Comparison of ENCODE assay signal across 31 cellular contexts in genomic region chr2:241744028-241744754, GRCh38. TPM values are rescaled to one million over a fixed set of nuclear protein-coding genes. Genes with fewer than 3 reads are reported as not detected.
"Had no signal": no experiment of that assay in that cellular context is flagged by ENCODE, and none has a peak within 500 bp of the region (broad histone marks: within the 10 kb centered on the region; RNA-seq: fewer than 3 reads in every experiment).

No MANE protein-coding gene starts in this region.

- H3K27ac ChIP-seq: ascending aorta, PC-9, RWPE1, WERI-Rb-1 had no signal

- H2AFZ ChIP-seq: PC-9 had no signal

- H3K27me3 Mint-ChIP-seq: activated CD4-positive, alpha-beta memory T cell treated with anti-CD3 and anti-CD28 coated beads, Interleukin-2, amount 10 ng/mL, durations not matched to agents 7 days and 5 days; activated CD8-positive, alpha-beta memory T cell treated with anti-CD3 and anti-CD28 coated beads, Interleukin-2, amount 10 ng/mL, durations not matched to agents 7 days and 5 days; activated naive CD4-positive, alpha-beta T cell treated with anti-CD3 and anti-CD28 coated beads, Interleukin-2, amount 10 ng/mL, durations not matched to agents 7 days and 5 days; activated naive CD8-positive, alpha-beta T cell; activated naive CD8-positive, alpha-beta T cell treated with anti-CD3 and anti-CD28 coated beads, Interleukin-2, amount 50 U/mL, for 24 hours had no signal

- H3K4me3 Mint-ChIP-seq: activated CD4-positive, alpha-beta memory T cell treated with anti-CD3 and anti-CD28 coated beads, Interleukin-2, amount 10 ng/mL, durations not matched to agents 7 days and 5 days; activated CD8-positive, alpha-beta memory T cell treated with anti-CD3 and anti-CD28 coated beads, Interleukin-2, amount 10 ng/mL, durations not matched to agents 7 days and 5 days; activated naive CD4-positive, alpha-beta T cell treated with anti-CD3 and anti-CD28 coated beads, Interleukin-2, amount 10 ng/mL, durations not matched to agents 7 days and 5 days; activated naive CD8-positive, alpha-beta T cell; activated naive CD8-positive, alpha-beta T cell treated with anti-CD3 and anti-CD28 coated beads, Interleukin-2, amount 50 U/mL, for 24 hours had no signal

- FAIRE-seq: RCC 7860 had no signal

- H3K4me1 ChIP-seq: ascending aorta had no signal

- DNase-seq: activated CD4-positive, alpha-beta memory T cell treated with anti-CD3 and anti-CD28 coated beads, Interleukin-2, amount 10 ng/mL, durations not matched to agents 7 days and 5 days; activated CD4-positive, alpha-beta T cell treated with anti-CD3 and anti-CD28 coated beads for 1 hour; activated CD4-positive, alpha-beta T cell treated with anti-CD3 and anti-CD28 coated beads for 48 hours; activated CD4-positive, CD25-positive, alpha-beta regulatory T cell; activated CD8-positive, alpha-beta memory T cell treated with anti-CD3 and anti-CD28 coated beads for 24 hours; activated CD8-positive, alpha-beta memory T cell treated with anti-CD3 and anti-CD28 coated beads, Interleukin-2, amount 10 ng/mL, durations not matched to agents 7 days and 5 days; activated CD8-positive, alpha-beta memory T cell treated with anti-CD3 and anti-CD28 coated beads, Interleukin-2, amount 50 U/mL, for 48 hours; activated effector memory CD4-positive, alpha-beta T cell treated with Interleukin-2 at 50 U/mL for 16 hours; activated naive CD4-positive, alpha-beta T cell treated with anti-CD3 and anti-CD28 coated beads, Interleukin-2, amount 10 ng/mL, durations not matched to agents 7 days and 5 days; activated naive CD8-positive, alpha-beta T cell treated with anti-CD3 and anti-CD28 coated beads, Interleukin-2, amount 50 U/mL, for 24 hours; activated T-cell treated with anti-CD3 and anti-CD28 coated beads, Interleukin-2, amount 50 U/mL, for 48 hours; caudate nucleus; Karpas-422; KBM-7; NCI-H1105; NCI-H1417 treated with DMSO at 0.1 percent for 48 hours; NCI-H1930; NCI-H2081 treated with DMSO at 0.1 percent for 48 hours; NCI-H345; NCI-H524 treated with DMSO at 0.1 percent for 48 hours; PC-9; Right ventricle myocardium superior; SW 1271; T-helper 1 cell; T1000; WERI-Rb-1 had no signal

- ATAC-seq: activated CD8-positive, alpha-beta memory T cell treated with anti-CD3 and anti-CD28 coated beads, Interleukin-2, amount 10 ng/mL, durations not matched to agents 7 days and 5 days; activated naive CD8-positive, alpha-beta T cell treated with anti-CD3 and anti-CD28 coated beads, Interleukin-2, amount 50 U/mL, for 24 hours had no signal

- H3K4me3 ChIP-seq: ascending aorta, PC-9 had no signal

- H3K27me3 ChIP-seq: ascending aorta had no signal

- H3K27ac Mint-ChIP-seq: activated CD4-positive, alpha-beta memory T cell treated with anti-CD3 and anti-CD28 coated beads, Interleukin-2, amount 10 ng/mL, durations not matched to agents 7 days and 5 days; activated CD8-positive, alpha-beta memory T cell treated with anti-CD3 and anti-CD28 coated beads, Interleukin-2, amount 10 ng/mL, durations not matched to agents 7 days and 5 days; activated naive CD4-positive, alpha-beta T cell treated with anti-CD3 and anti-CD28 coated beads, Interleukin-2, amount 10 ng/mL, durations not matched to agents 7 days and 5 days; activated naive CD8-positive, alpha-beta T cell; activated naive CD8-positive, alpha-beta T cell treated with anti-CD3 and anti-CD28 coated beads, Interleukin-2, amount 50 U/mL, for 24 hours had no signal

- H3K9me3 Mint-ChIP-seq: activated CD4-positive, alpha-beta memory T cell treated with anti-CD3 and anti-CD28 coated beads, Interleukin-2, amount 10 ng/mL, durations not matched to agents 7 days and 5 days; activated naive CD4-positive, alpha-beta T cell treated with anti-CD3 and anti-CD28 coated beads, Interleukin-2, amount 10 ng/mL, durations not matched to agents 7 days and 5 days; activated naive CD8-positive, alpha-beta T cell treated with anti-CD3 and anti-CD28 coated beads, Interleukin-2, amount 50 U/mL, for 24 hours had no signal

- H3K9me3 ChIP-seq: ascending aorta had no signal

- H3K4me2 ChIP-seq: PC-9 had no signal

RNA-seq across cellular contexts. Expression of gene GAL3ST2, which starts 32.4 kb away (rescaled TPM):
- total RNA-seq: ascending aorta, MCF 10A, Right ventricle myocardium superior had no signal
